Comparison of ENCODE assay signal across 7 cellular contexts in genomic region chr1:206658264-206658980, GRCh38. TPM values are rescaled to one million over a fixed set of nuclear protein-coding genes. Genes with fewer than 3 reads are reported as not detected.
DNase-seq lines count a peak whose midpoint lies in the region; ATAC-seq, FAIRE-seq and TF ChIP-seq lines count a peak whose summit lies in the region.

No MANE protein-coding gene starts in this region.

- H3K9me3 ChIP-seq in gastrocnemius medialis: no peaks in the 10 kb centered on the region

- no peak overlapping the region for H3K4me3 ChIP-seq in NB4 (ENCODE audit: low read depth, low read length)
- peak overlapping the region; percentile 42 to 53 (median 44) for H3K4me3 ChIP-seq in gastrocnemius medialis

- peaks cover 3% of the 10 kb centered on the region for H3K4me1 Mint-ChIP-seq in glutamatergic neuron (ENCODE audit: low read depth, unreplicated experiment)

- no peak for TF ChIP-seq POLR2A in NB4 (IDR thresholded peaks at IDR 0.05; ENCODE audit: extremely low read depth, insufficient read length)
- TF ChIP-seq POLR2A in gastrocnemius medialis (IDR thresholded peaks at IDR 0.05): no peak

- H3K4me3 Mint-ChIP-seq in glutamatergic neuron (ENCODE audit: unreplicated experiment): no peak overlapping the region

- peaks cover 4% of the 10 kb centered on the region for H3K27me3 Mint-ChIP-seq in glutamatergic neuron (ENCODE audit: unreplicated experiment)

- peak overlapping the region; percentile 90 to 97 (median 94) for H3K27ac ChIP-seq in gastrocnemius medialis

- no peak for FAIRE-seq in GM18507 (lab: Jason Lieb, UNC)

- H3K9me3 Mint-ChIP-seq in glutamatergic neuron (ENCODE audit: unreplicated experiment): peaks cover 2% of the 10 kb centered on the region

- H3K36me3 Mint-ChIP-seq in glutamatergic neuron (ENCODE audit: unreplicated experiment): no peaks in the 10 kb centered on the region

- DNase-seq in GM18507 (ENCODE audit: extremely low spot score, insufficient read length, low read depth) (peak; percentile 60), NB4 (ENCODE audit: low read depth) (peak; percentile 71), activated T-cell treated with anti-CD3 and anti-CD28 coated beads for 48 hours (ENCODE audit: low read depth) (peak; percentile 60), glutamatergic neuron (peak; percentile 54), gastrocnemius medialis (peak; percentile 43 to 82)

- intact Hi-C loops in gastrocnemius medialis (cut with DNase I; ENCODE audit: low total_unique reads): loop anchor here (1.0 kb wide), 3 partner anchors 26 to 253 kb away; partner anchors contain the start of gene MAPKAPK2

- peak; percentile 46 to 77 for ATAC-seq in gastrocnemius medialis
- ATAC-seq in GM21529 (IDR thresholded peaks at IDR 0.05; ENCODE audit: unreplicated experiment): no peak
- no peak for ATAC-seq in HG02970 (IDR thresholded peaks at IDR 0.05; ENCODE audit: low FRiP score, unreplicated experiment)

- in situ Hi-C loops in gastrocnemius medialis (cut with MboI; ENCODE audit: low sequenced_read_pairs in 4 of 4): loop anchor here in 3 of 4 donors (10.0 to 25.0 kb wide), 4 partner anchors 146 to 256 kb away; no protein-coding TSS in a partner anchor

- peaks cover 28 to 56% of the 10 kb centered on the region in 2 donors for H3K4me1 ChIP-seq in gastrocnemius medialis

- H3K36me3 ChIP-seq in gastrocnemius medialis: no peaks in the 10 kb centered on the region

- TF ChIP-seq CTCF in NB4 (IDR thresholded peaks at IDR 0.05; ENCODE audit: low read depth, low read length): peak; percentile 92
- TF ChIP-seq CTCF in glutamatergic neuron (IDR thresholded peaks at IDR 0.05; ENCODE audit: partially characterized antibody, unreplicated experiment): peak; percentile 85
- TF ChIP-seq CTCF in gastrocnemius medialis (IDR thresholded peaks at IDR 0.05 in 4 of 5, conservative IDR thresholded peaks at IDR 0.05 in 1 of 5): peak; percentile 91 to 96 (median 95)

- H3K27ac Mint-ChIP-seq in glutamatergic neuron (ENCODE audit: unreplicated experiment): no peak overlapping the region

- no peaks in the 10 kb centered on the region for H3K27me3 ChIP-seq in gastrocnemius medialis

RNA-seq across cellular contexts. Expression of gene DYRK3, which starts 23.1 kb away (rescaled TPM):
- total RNA-seq in glutamatergic neuron (ENCODE audit: unreplicated experiment) (1.3 TPM), gastrocnemius medialis (1 to 10 TPM in 2 of 4 donors, under 1 TPM in 2; 0.85 to 1.8 (median 1.0) TPM)

RNA-seq across cellular contexts. Expression of gene MAPKAPK2, which starts 26.3 kb away (rescaled TPM):
- total RNA-seq in glutamatergic neuron (ENCODE audit: unreplicated experiment): 93.8 TPM
- total RNA-seq in gastrocnemius medialis: 100 to 1,000 TPM; 115 to 207 (median 140) TPM

RNA-seq across cellular contexts. Expression of gene EIF2D, which starts 46.2 kb away (rescaled TPM):
- total RNA-seq in glutamatergic neuron (ENCODE audit: unreplicated experiment) (19.5 TPM), gastrocnemius medialis (10 to 100 TPM; 23.7 to 61.2 (median 38.6) TPM)

Comparison
In these comparisons a context has a peak if more than half of its experiments do, and no peak if none do; other contexts are left out.
1. ATAC-seq: peak in gastrocnemius medialis (2 of 2); none in GM21529 (single experiment) and HG02970 (single experiment).
2. Peak in every context shown above with its lines, with median percentiles within 50 percentile points of each other: DNase-seq and CTCF ChIP-seq.